ENCODE assay signal across 13 cellular contexts in the genomic region with DNA sequence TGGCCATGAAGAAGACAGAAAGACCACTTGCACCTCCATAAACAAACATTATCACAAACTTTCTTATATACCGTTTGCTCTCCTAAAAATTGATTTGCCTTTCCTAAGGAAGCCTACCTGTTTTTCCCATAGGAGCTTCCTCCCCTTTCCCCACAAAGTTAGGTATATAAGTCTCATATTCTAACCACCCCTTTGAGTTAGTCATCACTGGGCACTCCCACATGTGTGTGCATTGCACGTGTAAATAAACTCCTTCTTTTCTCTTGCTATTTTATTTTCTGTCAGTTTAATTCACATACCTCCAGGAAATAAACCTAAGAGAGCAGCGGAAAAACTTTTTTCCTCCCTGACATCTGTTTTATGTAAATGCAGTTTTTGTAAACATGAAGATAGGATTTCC. TPM values are rescaled to one million over a fixed set of nuclear protein-coding genes. Genes with fewer than 3 reads are reported as not detected.
"Had no signal": no experiment of that assay in that cellular context is flagged by ENCODE, and none has a peak within 500 bp of the region (broad histone marks: within the 10 kb centered on the region; RNA-seq: fewer than 3 reads in every experiment).

No MANE protein-coding gene starts in this region.

- H3K4me3 Mint-ChIP-seq: memory B cell had no signal

- H3K27me3 ChIP-seq: adrenal gland, body of pancreas, SJCRH30, suprapubic skin had no signal

- H3K9me3 Mint-ChIP-seq: memory B cell had no signal

- H3K4me1 Mint-ChIP-seq: memory B cell had no signal

- H3K36me3 ChIP-seq: adrenal gland, SJCRH30, suprapubic skin had no signal

- H3K27ac ChIP-seq: adrenal gland, body of pancreas, SJCRH30, suprapubic skin, VCaP had no signal

- H3K36me3 Mint-ChIP-seq: memory B cell had no signal

- ATAC-seq: body of pancreas, sciatic nerve had no signal

- H3K27ac Mint-ChIP-seq: memory B cell had no signal

- H3K9me3 ChIP-seq: adrenal gland, body of pancreas, SJCRH30, suprapubic skin had no signal

- H3K4me1 ChIP-seq: adrenal gland, body of pancreas had no signal

- H3K4me3 ChIP-seq: adrenal gland, body of pancreas, SJCRH30, suprapubic skin had no signal

- DNase-seq: activated CD4-positive, alpha-beta T cell treated with anti-CD3 and anti-CD28 coated beads for 4 hours; activated naive CD4-positive, alpha-beta T cell treated with Interleukin-2 at 50 U/mL for 16 hours; adrenal gland; body of pancreas; cerebellar nuclear complex; left cardiac atrium; stimulated activated CD4-positive, alpha-beta T cell treated with anti-CD3 and anti-CD28 coated beads, Interleukin-2, amount 100 ng/mL, for 24 hours; stimulated activated naive CD4-positive, alpha-beta T cell had no signal

RNA-seq across cellular contexts. Expression of gene PLCL1, which starts 46.5 kb away (rescaled TPM):
- total RNA-seq: SJCRH30 had no signal
